ENCODE assay signal across 8 cellular contexts in genomic region chr1:221741971-221742554, GRCh38. TPM values are rescaled to one million over a fixed set of nuclear protein-coding genes. Genes with fewer than 3 reads are reported as not detected.
DNase-seq lines count a peak whose midpoint lies in the region; ATAC-seq and TF ChIP-seq lines count a peak whose summit lies in the region.

Gene DUSP10 (minus strand): TSS chr1:221742089. CDS start chr1:221739744, 2,345 bp downstream.

- ATAC-seq in GM21737 (IDR thresholded peaks at IDR 0.05; ENCODE audit: unreplicated experiment): peak; percentile 80
- peak; percentile 96 for ATAC-seq in Panc1
- ATAC-seq in activated T-cell treated with anti-CD3 and anti-CD28 coated beads, Interleukin-2, amount 50 U/mL, for 4 hours: peak; percentile 87 to 88

- H3K4me1 Mint-ChIP-seq in activated T-cell treated with anti-CD3 and anti-CD28 coated beads, Interleukin-2, amount 50 U/mL, for 4 hours (ENCODE audit: low read depth): peaks cover 18% of the 10 kb centered on the region

- H3K27me3 ChIP-seq in KMS-11 (ENCODE audit: insufficient read depth, low read depth) (no peaks in the 10 kb centered on the region), Panc1 (ENCODE audit: control insufficient read depth, insufficient read depth, low read length) (no peaks in the 10 kb centered on the region; the same call in 1 of the 2 replicates), esophagus muscularis mucosa (no peaks in the 10 kb centered on the region), muscle layer of colon (ENCODE audit: control insufficient read depth in 1 of 2, insufficient read depth in 2 of 2, low read length in 2 of 2) (no peaks in the 10 kb centered on the region)

- CTCF ChIA-PET in Panc1 (lab: Charles Lee): no interaction called here

- H3K9me3 Mint-ChIP-seq in activated T-cell treated with anti-CD3 and anti-CD28 coated beads, Interleukin-2, amount 50 U/mL, for 4 hours: no peaks in the 10 kb centered on the region

- H3K27ac ChIP-seq in KMS-11 (peak within 1 kb of the TSS; percentile 92), Panc1 (ENCODE audit: low read length) (peak within 1 kb of the TSS; percentile 51; the same call in 1 of the 2 replicates), esophagus muscularis mucosa (replicated peaks in 1 of 4) (peak within 1 kb of the TSS; percentile 93 to 99 (median 98)), muscle layer of colon (ENCODE audit: low read depth, low read length) (peak within 1 kb of the TSS; percentile 84)

- no peak for TF ChIP-seq EP300 in esophagus muscularis mucosa (IDR thresholded peaks at IDR 0.05)

- WGBS in esophagus muscularis mucosa: under 1% methylated on average over 34 of the region's 34 CpGs

- intact Hi-C loops in Panc1 (cut with micrococcal nuclease; ENCODE audit: unreplicated experiment): loop anchor here (10.0 kb wide), 1 partner anchor 713 kb away; no protein-coding TSS in a partner anchor
- intact Hi-C loops in esophagus muscularis mucosa (cut with DNase I): loop anchor here (10.0 kb wide), 2 partner anchors 127 to 267 kb away; no protein-coding TSS in a partner anchor

- POLR2A ChIA-PET in Panc1 (lab: Charles Lee): interaction anchor here (0.6 to 0.8 kb wide), 3 partner anchors 17 to 1026 kb away, joined by 3 read pairs; no protein-coding TSS in a partner anchor

- DNase-seq in DMS79 (lab: John Stamatoyannopoulos, UW) (peak; percentile 98), Panc1 (ENCODE audit: low read depth, low spot score) (peak; percentile 98), esophagus muscularis mucosa (ENCODE audit: extremely low spot score) (peak; percentile 100)
- DNase-seq in activated T-cell treated with anti-CD3 and anti-CD28 coated beads, Interleukin-2, amount 50 U/mL, for 4 hours: peak; percentile 98
- DNase-seq in stimulated activated CD8-positive, alpha-beta memory T cell treated with anti-CD3 and anti-CD28 coated beads, Interleukin-7, amount 100 ng/mL, for 1 hour (ENCODE audit: low read depth in 2 of 2): peak; percentile 95 to 96

- H3K9ac ChIP-seq in KMS-11: peak within 1 kb of the TSS; percentile 85
- peak within 1 kb of the TSS; percentile 99 for H3K9ac ChIP-seq in muscle layer of colon (ENCODE audit: low read length)

- H3K4me3 ChIP-seq in KMS-11 (IDR thresholded peaks at IDR 0.05; ENCODE audit: insufficient read depth, low read depth, low read length) (peak within 1 kb of the TSS; percentile 93), Panc1 (ENCODE audit: low read depth in 2 of 2, low read length in 2 of 2) (peak within 1 kb of the TSS; percentile 79 to 94), esophagus muscularis mucosa (peak within 1 kb of the TSS; percentile 63 to 91 (median 70)), muscle layer of colon (ENCODE audit: low read depth in 1 of 2, low read length in 2 of 2) (peak within 1 kb of the TSS; percentile 66 to 100)

- no peak within 1 kb of the TSS for H3K4me3 Mint-ChIP-seq in activated T-cell treated with anti-CD3 and anti-CD28 coated beads, Interleukin-2, amount 50 U/mL, for 4 hours

- no peak for TF ChIP-seq CTCF in KMS-11 (conservative IDR thresholded peaks at IDR 0.05; ENCODE audit: low read depth, low read length)
- no peak for TF ChIP-seq CTCF in Panc1 (IDR thresholded peaks at IDR 0.05)
- no peak for TF ChIP-seq CTCF in esophagus muscularis mucosa (IDR thresholded peaks at IDR 0.05)

- peaks cover 8% of the 10 kb centered on the region; the same call in 1 of the 2 replicates for H3K79me2 ChIP-seq in KMS-11 (ENCODE audit: insufficient read depth, low read depth)

- in situ Hi-C loops in Panc1 (cut with HindIII; ENCODE audit: low pct_unique_long_range_greater_than_20kb, low sequenced_read_pairs): no loop called here

- no TSS peak for BruUV-seq in Panc1 (replicated peaks; lab: Mats Ljungman, UMichigan)

- no peaks in the 10 kb centered on the region for H3K36me3 ChIP-seq in KMS-11 (ENCODE audit: insufficient read depth)
- H3K36me3 ChIP-seq in Panc1 (ENCODE audit: control insufficient read depth, insufficient read depth, low read length): peaks cover 5% of the 10 kb centered on the region; the same call in 1 of the 2 replicates
- H3K36me3 ChIP-seq in esophagus muscularis mucosa: peaks cover 0 to 6% (median 2%) of the 10 kb centered on the region in 4 donors
- peaks cover 19% of the 10 kb centered on the region for H3K36me3 ChIP-seq in muscle layer of colon (ENCODE audit: insufficient read depth, low read length)

- H2AFZ ChIP-seq in KMS-11 (ENCODE audit: low read depth): peak within 1 kb of the TSS; percentile 85

- no peaks in the 10 kb centered on the region for H3K9me3 ChIP-seq in Panc1 (ENCODE audit: control insufficient read depth, insufficient read depth, low read depth, low read length)
- H3K9me3 ChIP-seq in esophagus muscularis mucosa: no peaks in the 10 kb centered on the region
- H3K9me3 ChIP-seq in muscle layer of colon (ENCODE audit: low read length): no peaks in the 10 kb centered on the region

- H3K4me2 ChIP-seq in KMS-11: peak within 1 kb of the TSS; percentile 88

- H3K4me1 ChIP-seq in KMS-11 (ENCODE audit: low read depth, poor library complexity, severe bottlenecking): peaks cover 17% of the 10 kb centered on the region
- no peaks in the 10 kb centered on the region; the same call in 1 of the 2 replicates for H3K4me1 ChIP-seq in Panc1 (ENCODE audit: control insufficient read depth, insufficient read depth, low read length)
- H3K4me1 ChIP-seq in esophagus muscularis mucosa: peaks cover 20 to 48% (median 42%) of the 10 kb centered on the region in 4 donors
- peaks cover 43% of the 10 kb centered on the region for H3K4me1 ChIP-seq in muscle layer of colon (ENCODE audit: insufficient read depth, low read length)

- peaks cover 19% of the 10 kb centered on the region for H3K36me3 Mint-ChIP-seq in activated T-cell treated with anti-CD3 and anti-CD28 coated beads, Interleukin-2, amount 50 U/mL, for 4 hours (ENCODE audit: insufficient read depth)

- peak; percentile 15 for TF ChIP-seq POLR2A in esophagus muscularis mucosa (IDR thresholded peaks at IDR 0.05; ENCODE audit: low read depth)

- H3K27me3 Mint-ChIP-seq in activated T-cell treated with anti-CD3 and anti-CD28 coated beads, Interleukin-2, amount 50 U/mL, for 4 hours (ENCODE audit: low read depth): no peaks in the 10 kb centered on the region

- H4K20me1 ChIP-seq in KMS-11 (ENCODE audit: insufficient read depth): no peaks in the 10 kb centered on the region

RNA-seq across cellular contexts. Expression of gene DUSP10, which starts in this region (rescaled TPM):
- total RNA-seq in Panc1 (2021; ENCODE audit: unreplicated experiment) (1.4 TPM), esophagus muscularis mucosa (10 to 100 TPM in 2 of 4 donors, 1 to 10 TPM in 2; 5.5 to 13.1 (median 8.6) TPM)
- 0.68 TPM for polyA plus RNA-seq in Panc1 (2012; ENCODE audit: insufficient read length)
- 10 to 100 TPM in 2 of 3 donors, 1 to 10 TPM in 1; 9.4 to 17.1 (median 12.4) TPM for total RNA-seq in activated T-cell treated with anti-CD3 and anti-CD28 coated beads, Interleukin-2, amount 50 U/mL, for 4 hours

Comparison
In these comparisons a context has a peak if more than half of its experiments do, and no peak if none do; other contexts are left out.
1. Peak in every context shown above with its lines: DNase-seq, ATAC-seq, H3K4me3 ChIP-seq and H3K27ac ChIP-seq.